Comparison of ENCODE assay signal across 18 cellular contexts in the genomic region with DNA sequence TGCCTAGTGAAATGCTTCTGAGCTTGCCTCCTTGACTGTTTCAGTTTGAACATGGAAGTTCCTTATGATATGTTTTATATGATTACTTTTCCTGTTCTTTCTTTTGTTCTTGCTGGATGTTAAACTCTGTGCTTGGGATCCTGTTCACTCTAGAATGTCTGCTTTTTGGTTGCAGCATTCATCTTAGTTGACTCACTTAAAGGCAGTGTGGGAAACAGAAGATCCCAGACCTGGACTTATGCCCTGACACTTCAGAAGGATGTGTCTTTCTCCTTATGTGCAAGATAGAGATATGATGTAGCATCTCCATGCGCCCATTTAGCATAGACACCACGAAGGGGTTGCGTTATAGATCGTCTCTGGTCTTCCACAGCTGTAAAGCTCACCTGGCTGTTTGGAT. TPM values are rescaled to one million over a fixed set of nuclear protein-coding genes. Genes with fewer than 3 reads are reported as not detected.
A peak's percentile ranks its signal among the peaks of the same experiment; 100 is the strongest.
DNase-seq lines count a peak whose midpoint lies in the region; TF ChIP-seq lines count a peak whose summit lies in the region.
"Had no signal": no experiment of that assay in that cellular context is flagged by ENCODE, and none has a peak within 500 bp of the region (broad histone marks: within the 10 kb centered on the region; RNA-seq: fewer than 3 reads in every experiment).

No MANE protein-coding gene starts in this region.

- H3K9ac ChIP-seq in SK-N-SH: no peak overlapping the region

- H3F3A ChIP-seq in SK-N-SH (replicated peaks; ENCODE audit: insufficient read depth): no peaks in the 10 kb centered on the region

- no peak overlapping the region; the same call in 1 of the 2 replicates for H3K4me2 ChIP-seq in SK-N-SH

- no peaks in the 10 kb centered on the region for H3K9me2 ChIP-seq in SK-N-SH

- no peak overlapping the region for H2AFZ ChIP-seq in SK-N-SH (ENCODE audit: low read depth)

- H3K4me1 ChIP-seq in SK-N-SH (ENCODE audit: control insufficient read depth in 1 of 2, insufficient read depth in 2 of 2, low read depth in 1 of 2, low read length in 1 of 2): peaks cover 0 to 16% of the 10 kb centered on the region in 2 experiments; a peak in 1 of 4 replicates
- H3K4me1 ChIP-seq: colonic mucosa had no signal

- no peaks in the 10 kb centered on the region for H3K36me3 Mint-ChIP-seq in activated T-helper 2 cell treated with anti-CD3 and anti-CD28 coated beads, Interferon-gamma antibody, Interleukin-2, Interleukin-4, amounts not matched to agents 10 μg/mL and 5 μg/mL and 100 μg/mL, durations not matched to agents 14 hours and 24 hours and 36 hours (ENCODE audit: low read depth)

- H4K20me1 ChIP-seq in SK-N-SH (ENCODE audit: insufficient read depth): peaks cover 3% of the 10 kb centered on the region

- no peak overlapping the region for H3K27ac Mint-ChIP-seq in activated T-helper 2 cell treated with anti-CD3 and anti-CD28 coated beads, Interferon-gamma antibody, Interleukin-2, Interleukin-4, amounts not matched to agents 10 μg/mL and 5 μg/mL and 100 μg/mL, durations not matched to agents 14 hours and 24 hours and 36 hours
- H3K27ac Mint-ChIP-seq: activated CD4-positive, alpha-beta memory T cell treated with anti-CD3 and anti-CD28 coated beads for 36 hours; B cell had no signal

- CTCF ChIA-PET in SK-N-SH (lab: Yijun Ruan, JAX): interaction anchor here (0.6 to 1.3 kb wide), 3 partner anchors 31 to 357 kb away, joined by 3 to 5 read pairs (median 5); no protein-coding TSS in a partner anchor

- H3K27ac ChIP-seq in SK-N-SH (ENCODE audit: low read depth in 2 of 2, low read length in 1 of 2): peak overlapping the region in 1 of 2 experiments; percentile 41; a peak in 1 of 4 replicates
- H3K27ac ChIP-seq: colonic mucosa had no signal

- TF ChIP-seq EP300 in SK-N-SH (IDR thresholded peaks at IDR 0.05; ENCODE audit: borderline replicate concordance in 1 of 2, low read depth in 1 of 2, low read length in 1 of 2): no peak

- H3K9me3 ChIP-seq in SK-N-SH: no peaks in the 10 kb centered on the region
- H3K9me3 ChIP-seq: colonic mucosa had no signal

- no peaks in the 10 kb centered on the region for H3K27me3 Mint-ChIP-seq in activated T-helper 2 cell treated with anti-CD3 and anti-CD28 coated beads, Interferon-gamma antibody, Interleukin-2, Interleukin-4, amounts not matched to agents 10 μg/mL and 5 μg/mL and 100 μg/mL, durations not matched to agents 14 hours and 24 hours and 36 hours (ENCODE audit: low read depth)
- H3K27me3 Mint-ChIP-seq: activated CD4-positive, alpha-beta memory T cell treated with anti-CD3 and anti-CD28 coated beads for 36 hours; B cell had no signal

- H3K9me3 Mint-ChIP-seq in activated T-helper 2 cell treated with anti-CD3 and anti-CD28 coated beads, Interferon-gamma antibody, Interleukin-2, Interleukin-4, amounts not matched to agents 10 μg/mL and 5 μg/mL and 100 μg/mL, durations not matched to agents 14 hours and 24 hours and 36 hours: no peaks in the 10 kb centered on the region
- H3K9me3 Mint-ChIP-seq: activated CD4-positive, alpha-beta memory T cell treated with anti-CD3 and anti-CD28 coated beads for 36 hours had no signal

- TF ChIP-seq RAD21 in SK-N-SH (IDR thresholded peaks at IDR 0.05; ENCODE audit: low read length): no peak

- POLR2A ChIA-PET in SK-N-SH (lab: Yijun Ruan, JAX): no interaction called here

- H3K4me3 ChIP-seq in SK-N-SH (ENCODE audit: low read depth in 2 of 2, low read length in 1 of 2) (no peak overlapping the region), fibroblast of mammary gland (ENCODE audit: control insufficient read depth, low read depth, low read length) (no peak overlapping the region)
- H3K4me3 ChIP-seq: colonic mucosa had no signal

- no peaks in the 10 kb centered on the region for H3K4me1 Mint-ChIP-seq in activated T-helper 2 cell treated with anti-CD3 and anti-CD28 coated beads, Interferon-gamma antibody, Interleukin-2, Interleukin-4, amounts not matched to agents 10 μg/mL and 5 μg/mL and 100 μg/mL, durations not matched to agents 14 hours and 24 hours and 36 hours (ENCODE audit: low read depth)

- no peaks in the 10 kb centered on the region for H3K27me3 ChIP-seq in SK-N-SH (ENCODE audit: insufficient read depth)
- H3K27me3 ChIP-seq: colonic mucosa had no signal

- 90% methylated on average over 4 of the region's 4 CpGs for WGBS in SK-N-SH (ENCODE audit: low lambda C conversion rate)

- 0 out of 2 replicates have a peak, but pooled peaks have one; percentile 16 for TF ChIP-seq CTCF in SK-N-SH (IDR thresholded peaks at IDR 0.05)
- no peak for TF ChIP-seq CTCF in fibroblast of mammary gland (conservative IDR thresholded peaks at IDR 0.05; ENCODE audit: control insufficient read depth, insufficient read depth, low read depth, low read length)

- no peak overlapping the region for H3K4me3 Mint-ChIP-seq in activated T-helper 2 cell treated with anti-CD3 and anti-CD28 coated beads, Interferon-gamma antibody, Interleukin-2, Interleukin-4, amounts not matched to agents 10 μg/mL and 5 μg/mL and 100 μg/mL, durations not matched to agents 14 hours and 24 hours and 36 hours (ENCODE audit: low read depth)
- H3K4me3 Mint-ChIP-seq: activated CD4-positive, alpha-beta memory T cell treated with anti-CD3 and anti-CD28 coated beads for 36 hours; B cell had no signal

- DNase-seq in EL: peak; percentile 22
- DNase-seq in SK-N-SH: no peak
- peak; percentile 61 for DNase-seq in fibroblast of mammary gland (ENCODE audit: low read depth)
- DNase-seq in renal cortical epithelial cell (ENCODE audit: low read depth): peak; percentile 2
- no peak for DNase-seq in DMS153 treated with DMSO at 0.1 percent for 48 hours (lab: John Stamatoyannopoulos, UW; ENCODE audit: unreplicated experiment)
- no peak for DNase-seq in activated T-helper 2 cell treated with anti-CD3 and anti-CD28 coated beads, Interferon-gamma antibody, Interleukin-2, Interleukin-4, amounts not matched to agents 10 μg/mL and 5 μg/mL and 100 μg/mL, durations not matched to agents 14 hours and 24 hours and 36 hours (ENCODE audit: low spot score)
- DNase-seq in DMS53 (lab: John Stamatoyannopoulos, UW): no peak
- DNase-seq: activated CD4-positive, alpha-beta memory T cell treated with anti-CD3 and anti-CD28 coated beads for 36 hours; activated T-cell treated with anti-CD3 and anti-CD28 coated beads for 4 hours; aorta; colonic mucosa; COR-L47; midbrain; NCI-H187; PC-3; stimulated activated CD4-positive, alpha-beta T cell treated with anti-CD3 and anti-CD28 coated beads, Interleukin-12 subunit alpha, Interleukin-12 subunit beta, amount 100 ng/mL, for 4 hours; T-helper 2 cell had no signal

- peaks cover 0 to 3% of the 10 kb centered on the region in 2 experiments for H3K36me3 ChIP-seq in SK-N-SH (replicated peaks in 1 of 2; ENCODE audit: control insufficient read depth in 1 of 2, insufficient read depth in 2 of 2, low read length in 1 of 2)
- H3K36me3 ChIP-seq: colonic mucosa had no signal

- peaks cover 58% of the 10 kb centered on the region for H3K79me2 ChIP-seq in SK-N-SH (ENCODE audit: insufficient read depth)

- intact Hi-C loops in activated T-helper 2 cell treated with anti-CD3 and anti-CD28 coated beads, Interferon-gamma antibody, Interleukin-2, Interleukin-4, amounts not matched to agents 10 μg/mL and 5 μg/mL and 100 μg/mL, durations not matched to agents 14 hours and 24 hours and 36 hours (cut with micrococcal nuclease): no loop called here

TF ChIP-seq in SK-N-SH, 30 proteins besides CTCF, POLR2A, EP300 and RAD21:
- TF ChIP-seq SIN3A (IDR thresholded peaks at IDR 0.05; ENCODE audit: borderline replicate concordance, low read depth, low read length) (no peak), ELF1 (IDR thresholded peaks at IDR 0.05) (no peak), IRF3 (IDR thresholded peaks at IDR 0.05; ENCODE audit: low read depth, low read length) (no peak), FOXM1 (IDR thresholded peaks at IDR 0.05; ENCODE audit: low read depth) (no peak), MAX (IDR thresholded peaks at IDR 0.05; ENCODE audit: low read depth) (0 out of 2 replicates have a peak, but pooled peaks have one; percentile 9)

RNA-seq across cellular contexts. Expression of gene CHCHD6, which starts 7.3 kb away (rescaled TPM):
- polyA plus RNA-seq in SK-N-SH (2012; rRNA removed): 42.5 and 45.0 TPM in 2 replicates
- polyA plus RNA-seq in SK-N-SH (2012; cell fraction: cytosol; rRNA removed): 31.3 and 38.6 TPM in 2 replicates
- polyA plus RNA-seq in SK-N-SH (2012; cell fraction: nucleus; rRNA removed): 26.1 and 36.6 TPM in 2 replicates
- total RNA-seq in renal cortical epithelial cell: 8.3 and 12.6 TPM in 2 replicates
- 9.1 and 15.7 TPM in 2 replicates for total RNA-seq in activated T-helper 2 cell treated with anti-CD3 and anti-CD28 coated beads, Interferon-gamma antibody, Interleukin-2, Interleukin-4, amounts not matched to agents 10 μg/mL and 5 μg/mL and 100 μg/mL, durations not matched to agents 14 hours and 24 hours and 36 hours

RNA-seq across cellular contexts. Expression of gene TXNRD3, which starts 56.4 kb away (rescaled TPM):
- polyA plus RNA-seq in SK-N-SH (2012; rRNA removed): 4.7 and 5.2 TPM in 2 replicates
- polyA plus RNA-seq in SK-N-SH (2012; cell fraction: cytosol; rRNA removed): 4.5 and 4.6 TPM in 2 replicates
- 13.8 and 20.0 TPM in 2 replicates for polyA plus RNA-seq in SK-N-SH (2012; cell fraction: nucleus; rRNA removed)
- 9.5 and 11.5 TPM in 2 replicates for total RNA-seq in renal cortical epithelial cell
- 0.96 and 1.3 TPM in 2 replicates for total RNA-seq in activated T-helper 2 cell treated with anti-CD3 and anti-CD28 coated beads, Interferon-gamma antibody, Interleukin-2, Interleukin-4, amounts not matched to agents 10 μg/mL and 5 μg/mL and 100 μg/mL, durations not matched to agents 14 hours and 24 hours and 36 hours

Comparison
In these comparisons a context has a peak if more than half of its experiments do, and no peak if none do; other contexts are left out.
1. DNase-seq: peak in EL (single experiment), fibroblast of mammary gland (single experiment) and renal cortical epithelial cell (single experiment); none in SK-N-SH (single experiment), DMS153 treated with DMSO at 0.1 percent for 48 hours (single experiment), activated T-helper 2 cell treated with anti-CD3 and anti-CD28 coated beads, Interferon-gamma antibody, Interleukin-2, Interleukin-4, amounts not matched to agents 10 μg/mL and 5 μg/mL and 100 μg/mL, durations not matched to agents 14 hours and 24 hours and 36 hours (single experiment) and DMS53 (single experiment).